ENCODE assay signal across 7 cellular contexts in the genomic region with DNA sequence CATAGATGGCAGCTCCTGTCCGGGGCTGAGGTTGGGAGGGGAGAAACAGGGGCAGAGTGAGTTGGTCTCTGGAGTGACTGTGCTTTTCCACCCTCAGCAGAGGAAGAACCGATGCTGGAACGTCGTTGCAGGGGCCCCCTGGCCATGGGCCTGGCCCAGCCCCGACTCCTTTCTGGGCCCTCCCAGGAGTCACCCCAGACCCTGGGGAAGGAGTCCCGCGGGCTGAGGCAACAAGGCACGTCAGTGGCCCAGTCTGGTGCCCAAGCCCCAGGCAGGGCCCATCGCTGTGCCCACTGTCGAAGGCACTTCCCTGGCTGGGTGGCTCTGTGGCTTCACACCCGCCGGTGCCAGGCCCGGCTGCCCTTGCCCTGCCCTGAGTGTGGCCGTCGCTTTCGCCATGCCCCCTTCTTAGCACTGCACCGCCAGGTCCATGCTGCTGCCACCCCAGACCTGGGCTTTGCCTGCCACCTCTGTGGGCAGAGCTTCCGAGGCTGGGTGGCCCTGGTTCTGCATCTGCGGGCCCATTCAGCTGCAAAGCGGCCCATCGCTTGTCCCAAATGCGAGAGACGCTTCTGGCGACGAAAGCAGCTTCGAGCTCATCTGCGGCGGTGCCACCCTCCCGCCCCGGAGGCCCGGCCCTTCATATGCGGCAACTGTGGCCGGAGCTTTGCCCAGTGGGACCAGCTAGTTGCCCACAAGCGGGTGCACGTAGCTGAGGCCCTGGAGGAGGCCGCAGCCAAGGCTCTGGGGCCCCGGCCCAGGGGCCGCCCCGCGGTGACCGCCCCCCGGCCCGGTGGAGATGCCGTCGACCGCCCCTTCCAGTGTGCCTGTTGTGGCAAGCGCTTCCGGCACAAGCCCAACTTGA. TPM values are rescaled to one million over a fixed set of nuclear protein-coding genes. Genes with fewer than 3 reads are reported as not detected.
DNase-seq lines count a peak whose midpoint lies in the region; TF ChIP-seq lines count a peak whose summit lies in the region.
"Had no signal": no experiment of that assay in that cellular context is flagged by ENCODE, and none has a peak within 500 bp of the region (broad histone marks: within the 10 kb centered on the region; RNA-seq: fewer than 3 reads in every experiment).

No MANE protein-coding gene starts in this region.

- H3K36me3 ChIP-seq in GM23248 (ENCODE audit: low read depth) = 0 out of 2 replicates have a peak, but pooled peaks cover 2% of the 10 kb centered on the region
- peaks cover 21% of the 10 kb centered on the region for H3K36me3 ChIP-seq in adipocyte (ENCODE audit: control insufficient read depth, insufficient read depth, low read length, severe bottlenecking)
- H3K36me3 ChIP-seq in neural progenitor cell = no peaks in the 10 kb centered on the region

- H3K4me2 ChIP-seq in GM23248 (ENCODE audit: unreplicated experiment) (no peak overlapping the region), neural progenitor cell (no peak overlapping the region)

- no peaks in the 10 kb centered on the region for H3K9me2 ChIP-seq in GM23248 (ENCODE audit: insufficient read depth)

- TF ChIP-seq CTCF in neural progenitor cell (IDR thresholded peaks at IDR 0.05) = no peak

- no peak overlapping the region for H3K27ac Mint-ChIP-seq in neural progenitor cell
- no peak overlapping the region for H3K27ac Mint-ChIP-seq in activated T-helper 2 cell treated with anti-CD3 and anti-CD28 coated beads, Interferon-gamma antibody, Interleukin-2, Interleukin-4, amounts not matched to agents 10 μg/mL and 5 μg/mL and 100 μg/mL, durations not matched to agents 14 hours and 24 hours and 36 hours

- DNase-seq in GM23248 = no peak
- no peak for DNase-seq in adipocyte (ENCODE audit: low read depth)
- DNase-seq in neural progenitor cell (ENCODE audit: low spot score) = no peak
- no peak for DNase-seq in activated T-helper 2 cell treated with anti-CD3 and anti-CD28 coated beads, Interferon-gamma antibody, Interleukin-2, Interleukin-4, amounts not matched to agents 10 μg/mL and 5 μg/mL and 100 μg/mL, durations not matched to agents 14 hours and 24 hours and 36 hours (ENCODE audit: low spot score)
- DNase-seq in NCI-H774 (lab: John Stamatoyannopoulos, UW) = no peak
- no peak for DNase-seq in central memory CD4-positive, alpha-beta T cell
- DNase-seq: activated CD4-positive, alpha-beta T cell treated with anti-CD3 and anti-CD28 coated beads, Interleukin-2, amount 50 U/mL, for 4 hours had no signal

- no peaks in the 10 kb centered on the region for H3K9me3 Mint-ChIP-seq in neural progenitor cell
- H3K9me3 Mint-ChIP-seq in activated T-helper 2 cell treated with anti-CD3 and anti-CD28 coated beads, Interferon-gamma antibody, Interleukin-2, Interleukin-4, amounts not matched to agents 10 μg/mL and 5 μg/mL and 100 μg/mL, durations not matched to agents 14 hours and 24 hours and 36 hours = no peaks in the 10 kb centered on the region

- H3K27ac ChIP-seq in GM23248 (peak overlapping the region; percentile 30), neural progenitor cell (no peak overlapping the region)

- no peak overlapping the region for H2AFZ ChIP-seq in GM23248
- H2AFZ ChIP-seq in neural progenitor cell (replicated peaks) = no peak overlapping the region

- peaks cover 23% of the 10 kb centered on the region for H3K36me3 Mint-ChIP-seq in neural progenitor cell
- H3K36me3 Mint-ChIP-seq in activated T-helper 2 cell treated with anti-CD3 and anti-CD28 coated beads, Interferon-gamma antibody, Interleukin-2, Interleukin-4, amounts not matched to agents 10 μg/mL and 5 μg/mL and 100 μg/mL, durations not matched to agents 14 hours and 24 hours and 36 hours (ENCODE audit: low read depth) = peaks cover 51% of the 10 kb centered on the region

- in situ Hi-C loops in GM23248 (cut with MboI) = no loop called here

- H3K4me1 Mint-ChIP-seq in neural progenitor cell = peaks cover 56% of the 10 kb centered on the region
- H3K4me1 Mint-ChIP-seq in activated T-helper 2 cell treated with anti-CD3 and anti-CD28 coated beads, Interferon-gamma antibody, Interleukin-2, Interleukin-4, amounts not matched to agents 10 μg/mL and 5 μg/mL and 100 μg/mL, durations not matched to agents 14 hours and 24 hours and 36 hours (ENCODE audit: low read depth) = peaks cover 35% of the 10 kb centered on the region

- peaks cover 3% of the 10 kb centered on the region for H3K27me3 Mint-ChIP-seq in neural progenitor cell (ENCODE audit: insufficient read depth, low read depth)
- no peaks in the 10 kb centered on the region for H3K27me3 Mint-ChIP-seq in activated T-helper 2 cell treated with anti-CD3 and anti-CD28 coated beads, Interferon-gamma antibody, Interleukin-2, Interleukin-4, amounts not matched to agents 10 μg/mL and 5 μg/mL and 100 μg/mL, durations not matched to agents 14 hours and 24 hours and 36 hours (ENCODE audit: low read depth)

- no peaks in the 10 kb centered on the region for H3K9me3 ChIP-seq in GM23248 (ENCODE audit: low read depth)
- no peaks in the 10 kb centered on the region for H3K9me3 ChIP-seq in adipocyte (ENCODE audit: control insufficient read depth, low read length)
- H3K9me3 ChIP-seq in neural progenitor cell (ENCODE audit: low read depth) = no peaks in the 10 kb centered on the region

- H3F3A ChIP-seq in GM23248 (ENCODE audit: insufficient read depth) (peaks cover 10% of the 10 kb centered on the region; the same call in 1 of the 2 replicates), neural progenitor cell (ENCODE audit: low read depth) (peaks cover 29% of the 10 kb centered on the region)

- 88 to 95% methylated on average over 42 to 45 of the region's 48 CpGs for WGBS in GM23248 (ENCODE audit: low coverage in 1 of 2, low lambda C conversion rate in 2 of 2, missing lambda C conversion rate in 2 of 2), 2 experiments

- peaks cover 7% of the 10 kb centered on the region; the same call in 1 of the 2 replicates for H3K79me2 ChIP-seq in GM23248 (ENCODE audit: insufficient read depth)
- peaks cover 55% of the 10 kb centered on the region for H3K79me2 ChIP-seq in neural progenitor cell (ENCODE audit: low read depth)

- H3K27me3 ChIP-seq in GM23248 (replicated peaks; ENCODE audit: insufficient read depth) (no peaks in the 10 kb centered on the region), adipocyte (replicated peaks; ENCODE audit: control insufficient read depth, insufficient read depth, low read length) (no peaks in the 10 kb centered on the region), neural progenitor cell (no peaks in the 10 kb centered on the region)

- peak overlapping the region; percentile 60 for H3K4me3 Mint-ChIP-seq in neural progenitor cell
- no peak overlapping the region for H3K4me3 Mint-ChIP-seq in activated T-helper 2 cell treated with anti-CD3 and anti-CD28 coated beads, Interferon-gamma antibody, Interleukin-2, Interleukin-4, amounts not matched to agents 10 μg/mL and 5 μg/mL and 100 μg/mL, durations not matched to agents 14 hours and 24 hours and 36 hours (ENCODE audit: low read depth)

- H4K20me1 ChIP-seq in GM23248 (ENCODE audit: insufficient read depth) = no peaks in the 10 kb centered on the region
- H4K20me1 ChIP-seq in neural progenitor cell (ENCODE audit: low read depth) = peaks cover 19% of the 10 kb centered on the region

- H3K4me1 ChIP-seq in GM23248 (ENCODE audit: insufficient read depth) = peaks cover 19% of the 10 kb centered on the region
- peaks cover 23% of the 10 kb centered on the region for H3K4me1 ChIP-seq in adipocyte (ENCODE audit: control insufficient read depth, insufficient read depth, low read length)
- H3K4me1 ChIP-seq in neural progenitor cell = peaks cover 19% of the 10 kb centered on the region

- peak overlapping the region; percentile 82; the same call in 1 of the 2 replicates for H3K9ac ChIP-seq in GM23248
- H3K9ac ChIP-seq in adipocyte (ENCODE audit: low read length) = peak overlapping the region; percentile 93
- H3K9ac ChIP-seq in neural progenitor cell = no peak overlapping the region

- intact Hi-C loops in activated T-helper 2 cell treated with anti-CD3 and anti-CD28 coated beads, Interferon-gamma antibody, Interleukin-2, Interleukin-4, amounts not matched to agents 10 μg/mL and 5 μg/mL and 100 μg/mL, durations not matched to agents 14 hours and 24 hours and 36 hours (cut with micrococcal nuclease) = no loop called here

- no peak overlapping the region for H3K4me3 ChIP-seq in GM23248
- H3K4me3 ChIP-seq in adipocyte (ENCODE audit: low read length) = no peak overlapping the region
- H3K4me3 ChIP-seq in neural progenitor cell = no peak overlapping the region

RNA-seq across cellular contexts. Expression of gene REPIN1, which starts 2.7 kb away (rescaled TPM):
- total RNA-seq in GM23248 (2014; rRNA removed; shearing (Covaris generic)) = 48.1 and 53.5 TPM in 2 replicates
- 15.8 and 17.3 TPM in 2 replicates for polyA plus RNA-seq in GM23248 (2016; fragmentation: Nextera tagmentation; extraction: Ambion mirVana)
- 18.0 and 58.9 TPM in 2 replicates for total RNA-seq in neural progenitor cell (ENCODE audit: low replicate concordance)
- 81.5 and 82.2 TPM in 2 replicates for total RNA-seq in activated T-helper 2 cell treated with anti-CD3 and anti-CD28 coated beads, Interferon-gamma antibody, Interleukin-2, Interleukin-4, amounts not matched to agents 10 μg/mL and 5 μg/mL and 100 μg/mL, durations not matched to agents 14 hours and 24 hours and 36 hours

RNA-seq across cellular contexts. Expression of gene ZNF775, which starts 7.8 kb away (rescaled TPM):
- total RNA-seq in GM23248 (2014; rRNA removed; shearing (Covaris generic)) = 3.9 and 5.2 TPM in 2 replicates
- 0.75 and 1.6 TPM in 2 replicates for polyA plus RNA-seq in GM23248 (2016; fragmentation: Nextera tagmentation; extraction: Ambion mirVana)
- total RNA-seq in neural progenitor cell (ENCODE audit: low replicate concordance) = 3.0 and 26.1 TPM in 2 replicates
- total RNA-seq in activated T-helper 2 cell treated with anti-CD3 and anti-CD28 coated beads, Interferon-gamma antibody, Interleukin-2, Interleukin-4, amounts not matched to agents 10 μg/mL and 5 μg/mL and 100 μg/mL, durations not matched to agents 14 hours and 24 hours and 36 hours = 4.5 and 5.5 TPM in 2 replicates

RNA-seq across cellular contexts. Expression of gene RARRES2, which starts 29.9 kb away (rescaled TPM):
- total RNA-seq in GM23248 (2014; rRNA removed; shearing (Covaris generic)) = not detected in 2 replicates
- polyA plus RNA-seq in GM23248 (2016; fragmentation: Nextera tagmentation; extraction: Ambion mirVana) = not detected in 2 replicates
- total RNA-seq in neural progenitor cell (ENCODE audit: low replicate concordance) = 0.19 and 0.43 TPM in 2 replicates
- not detected in 2 replicates for total RNA-seq in activated T-helper 2 cell treated with anti-CD3 and anti-CD28 coated beads, Interferon-gamma antibody, Interleukin-2, Interleukin-4, amounts not matched to agents 10 μg/mL and 5 μg/mL and 100 μg/mL, durations not matched to agents 14 hours and 24 hours and 36 hours

RNA-seq across cellular contexts. Expression of gene ACTR3C, which starts 48.0 kb away (rescaled TPM):
- not detected in 2 replicates for total RNA-seq in GM23248 (2014; rRNA removed; shearing (Covaris generic))
- not detected in 2 replicates for polyA plus RNA-seq in GM23248 (2016; fragmentation: Nextera tagmentation; extraction: Ambion mirVana)
- not detected in 2 replicates for total RNA-seq in neural progenitor cell (ENCODE audit: low replicate concordance)
- total RNA-seq in activated T-helper 2 cell treated with anti-CD3 and anti-CD28 coated beads, Interferon-gamma antibody, Interleukin-2, Interleukin-4, amounts not matched to agents 10 μg/mL and 5 μg/mL and 100 μg/mL, durations not matched to agents 14 hours and 24 hours and 36 hours = 7.0 and 7.9 TPM in 2 replicates

RNA-seq across cellular contexts. Expression of gene LRRC61, which starts 48.2 kb away (rescaled TPM):
- total RNA-seq in GM23248 (2014; rRNA removed; shearing (Covaris generic)) = not detected in 2 replicates
- not detected in 2 replicates for polyA plus RNA-seq in GM23248 (2016; fragmentation: Nextera tagmentation; extraction: Ambion mirVana)
- 2.0 and 14.3 TPM in 2 replicates for total RNA-seq in neural progenitor cell (ENCODE audit: low replicate concordance)
- total RNA-seq in activated T-helper 2 cell treated with anti-CD3 and anti-CD28 coated beads, Interferon-gamma antibody, Interleukin-2, Interleukin-4, amounts not matched to agents 10 μg/mL and 5 μg/mL and 100 μg/mL, durations not matched to agents 14 hours and 24 hours and 36 hours = 22.7 and 25.8 TPM in 2 replicates
